In the genomic region with DNA sequence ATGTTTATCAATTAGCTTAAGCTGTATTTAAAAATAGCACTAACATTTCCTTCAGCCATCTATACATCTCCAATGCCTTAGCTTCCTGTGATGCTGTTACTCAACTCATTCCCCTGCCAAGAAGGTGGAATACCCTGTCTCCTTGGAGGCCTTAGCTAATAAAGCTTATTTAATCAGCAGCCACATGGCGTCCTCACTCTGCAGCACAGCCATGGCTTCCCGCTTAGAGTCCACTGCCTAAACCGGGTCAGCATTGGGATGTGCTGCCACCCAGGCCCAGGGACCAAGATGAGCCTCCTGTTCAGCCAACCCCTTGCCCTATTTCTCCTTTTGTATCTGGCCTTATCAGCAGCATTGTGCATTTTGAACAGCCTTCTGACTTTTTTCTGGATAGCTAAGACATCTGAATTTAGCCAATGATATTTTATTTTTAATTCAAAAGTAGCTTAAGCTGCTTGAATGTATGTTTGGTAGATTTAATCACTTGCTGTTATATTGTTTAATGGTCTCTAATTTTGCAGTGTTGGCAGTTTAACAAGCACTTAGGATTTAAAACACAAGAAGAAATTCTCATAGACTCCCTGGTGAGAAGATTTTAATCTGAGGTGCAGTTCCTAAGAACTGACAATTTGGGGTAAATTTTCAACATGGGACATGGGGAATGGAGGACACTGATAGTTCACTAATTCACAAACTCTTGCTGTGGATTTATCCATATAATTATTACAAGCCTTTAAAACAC, we compare ENCODE assay signal across 8 cellular contexts.
A peak's percentile ranks its signal among the peaks of the same experiment; 100 is the strongest.
DNase-seq lines count a peak whose midpoint lies in the region; ATAC-seq, FAIRE-seq and TF ChIP-seq lines count a peak whose summit lies in the region.

No MANE protein-coding gene starts in this region.

- no peak overlapping the region for H3K27ac ChIP-seq in right cardiac atrium (ENCODE audit: low read length)
- H3K27ac ChIP-seq in skeletal muscle tissue (ENCODE audit: low read depth, low read length), result peak overlapping the region; percentile 54

- H3K4me1 Mint-ChIP-seq in HFFc6 (ENCODE audit: low read depth), result peaks cover 63% of the 10 kb centered on the region
- H3K4me1 Mint-ChIP-seq in WTC11, result peaks cover 43% of the 10 kb centered on the region
- H3K4me1 Mint-ChIP-seq in activated naive CD8-positive, alpha-beta T cell treated with anti-CD3 and anti-CD28 coated beads, Interleukin-2, amount 50 U/mL, for 24 hours, result peaks cover 6% of the 10 kb centered on the region

- peak; percentile 73 for ATAC-seq in WTC11
- ATAC-seq in right cardiac atrium, result peak; percentile 55 to 56
- ATAC-seq in activated naive CD8-positive, alpha-beta T cell treated with anti-CD3 and anti-CD28 coated beads, Interleukin-2, amount 50 U/mL, for 24 hours, result no peak
- no peak for ATAC-seq in GM21723 (IDR thresholded peaks at IDR 0.05; ENCODE audit: unreplicated experiment)

- H3K36me3 Mint-ChIP-seq in HFFc6 (ENCODE audit: low read depth) (no peaks in the 10 kb centered on the region), WTC11 (no peaks in the 10 kb centered on the region)
- no peaks in the 10 kb centered on the region for H3K36me3 Mint-ChIP-seq in activated naive CD8-positive, alpha-beta T cell treated with anti-CD3 and anti-CD28 coated beads, Interleukin-2, amount 50 U/mL, for 24 hours (ENCODE audit: low read depth)

- H3K36me3 ChIP-seq in skeletal muscle tissue (ENCODE audit: control insufficient read depth in 3 of 3, insufficient read depth in 3 of 3, low read length in 3 of 3), result no peaks in the 10 kb centered on the region

- H3K27me3 ChIP-seq in right cardiac atrium (ENCODE audit: control insufficient read depth, insufficient read depth), result no peaks in the 10 kb centered on the region
- no peaks in the 10 kb centered on the region for H3K27me3 ChIP-seq in skeletal muscle tissue (ENCODE audit: control insufficient read depth in 3 of 3, insufficient read depth in 3 of 3, low read length in 3 of 3)

- TF ChIP-seq CTCF in HFFc6 (IDR thresholded peaks at IDR 0.05) (no peak), WTC11 (IDR thresholded peaks at IDR 0.05) (no peak)

- H3K4me3 ChIP-seq in right cardiac atrium (ENCODE audit: low read length) (no peak overlapping the region), skeletal muscle tissue (ENCODE audit: low read length in 3 of 3) (no peak overlapping the region)

- POLR2A ChIA-PET in WTC11 (lab: Charles Lee), result interaction anchor here (0.9 kb wide), 1 partner anchor 313 kb away, joined by 4 read pairs; no protein-coding TSS in a partner anchor

- intact Hi-C loops in right cardiac atrium (cut with DNase I), result loop anchor here in 3 of 4 donors (5.0 to 10.0 kb wide), 6 partner anchors 310 to 740 kb away; partner anchors contain the start of gene SSBP2 (in 1 of the 3)

- H3K9me3 Mint-ChIP-seq in HFFc6, result no peaks in the 10 kb centered on the region
- H3K9me3 Mint-ChIP-seq in WTC11, result no peaks in the 10 kb centered on the region; the same call in 1 of the 2 replicates
- H3K9me3 Mint-ChIP-seq in activated naive CD8-positive, alpha-beta T cell treated with anti-CD3 and anti-CD28 coated beads, Interleukin-2, amount 50 U/mL, for 24 hours, result no peaks in the 10 kb centered on the region

- peaks cover 3% of the 10 kb centered on the region for H3K4me1 ChIP-seq in right cardiac atrium (ENCODE audit: control insufficient read depth, insufficient read depth, low read length)
- H3K4me1 ChIP-seq in skeletal muscle tissue (ENCODE audit: control insufficient read depth in 3 of 3, insufficient read depth in 3 of 3, low read length in 3 of 3), result peaks cover 3 to 6% (median 5%) of the 10 kb centered on the region in 3 donors

- 57% methylated on average over 3 of the region's 3 CpGs for WGBS in right cardiac atrium

- TF ChIP-seq POLR2A in GM12891 (IDR thresholded peaks at IDR 0.05; ENCODE audit: low read depth, low read length), result no peak

- H3K27ac Mint-ChIP-seq in HFFc6 (peak overlapping the region; percentile 67), WTC11 (peak overlapping the region; percentile 74)
- no peak overlapping the region for H3K27ac Mint-ChIP-seq in activated naive CD8-positive, alpha-beta T cell treated with anti-CD3 and anti-CD28 coated beads, Interleukin-2, amount 50 U/mL, for 24 hours

- H3K9me3 ChIP-seq in right cardiac atrium (ENCODE audit: control insufficient read depth, low read length) (no peaks in the 10 kb centered on the region), skeletal muscle tissue (ENCODE audit: control insufficient read depth in 3 of 3, low read length in 3 of 3) (no peaks in the 10 kb centered on the region)

- H3K27me3 Mint-ChIP-seq in HFFc6 (ENCODE audit: insufficient read depth) (no peaks in the 10 kb centered on the region), WTC11 (ENCODE audit: low read depth) (no peaks in the 10 kb centered on the region)
- no peaks in the 10 kb centered on the region for H3K27me3 Mint-ChIP-seq in activated naive CD8-positive, alpha-beta T cell treated with anti-CD3 and anti-CD28 coated beads, Interleukin-2, amount 50 U/mL, for 24 hours

- CTCF ChIA-PET in WTC11 (lab: Charles Lee), result interaction anchor here (0.5 to 3.2 kb wide), 41 partner anchors 9 to 864 kb away, joined by 3 to 45 read pairs (median 4); partner anchors contain the start of genes ACOT12, ATG10 and SSBP2

- DNase-seq in HFFc6 (peak; percentile 22), WTC11 (ENCODE audit: low spot score) (peak; percentile 29), right cardiac atrium (peak in 1 of 3 donors; percentile 46), NCI-H526 treated with DMSO at 0.1 percent for 48 hours (lab: John Stamatoyannopoulos, UW) (no peak), GM12891 (ENCODE audit: insufficient read length, low spot score) (no peak)
- DNase-seq in activated naive CD8-positive, alpha-beta T cell treated with anti-CD3 and anti-CD28 coated beads, Interleukin-2, amount 50 U/mL, for 24 hours, result no peak

- FAIRE-seq in GM12891 (lab: Jason Lieb, UNC), result no peak

- H3K9ac ChIP-seq in skeletal muscle tissue (ENCODE audit: low read depth in 1 of 3, low read length in 3 of 3), result peak overlapping the region in 1 of 3 donors; percentile 12

- H3K4me3 Mint-ChIP-seq in HFFc6 (peak overlapping the region; percentile 78; the same call in 1 of the 2 replicates), WTC11 (no peak overlapping the region)
- no peak overlapping the region for H3K4me3 Mint-ChIP-seq in activated naive CD8-positive, alpha-beta T cell treated with anti-CD3 and anti-CD28 coated beads, Interleukin-2, amount 50 U/mL, for 24 hours

TF ChIP-seq in WTC11, 78 proteins besides CTCF, POLR2A, EP300 and RAD21 (continues in another document):
- TF ChIP-seq, protein P1, sequence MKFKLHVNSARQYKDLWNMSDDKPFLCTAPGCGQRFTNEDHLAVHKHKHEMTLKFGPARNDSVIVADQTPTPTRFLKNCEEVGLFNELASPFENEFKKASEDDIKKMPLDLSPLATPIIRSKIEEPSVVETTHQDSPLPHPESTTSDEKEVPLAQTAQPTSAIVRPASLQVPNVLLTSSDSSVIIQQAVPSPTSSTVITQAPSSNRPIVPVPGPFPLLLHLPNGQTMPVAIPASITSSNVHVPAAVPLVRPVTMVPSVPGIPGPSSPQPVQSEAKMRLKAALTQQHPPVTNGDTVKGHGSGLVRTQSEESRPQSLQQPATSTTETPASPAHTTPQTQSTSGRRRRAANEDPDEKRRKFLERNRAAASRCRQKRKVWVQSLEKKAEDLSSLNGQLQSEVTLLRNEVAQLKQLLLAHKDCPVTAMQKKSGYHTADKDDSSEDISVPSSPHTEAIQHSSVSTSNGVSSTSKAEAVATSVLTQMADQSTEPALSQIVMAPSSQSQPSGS (CRISPR knock-in tag; IDR thresholded peaks at IDR 0.05; ENCODE audit: borderline replicate concordance, low read depth), result no peak
- TF ChIP-seq NFYB (CRISPR knock-in tag; conservative IDR thresholded peaks at IDR 0.05; ENCODE audit: low read depth), result no peak
- TF ChIP-seq, protein P2, sequence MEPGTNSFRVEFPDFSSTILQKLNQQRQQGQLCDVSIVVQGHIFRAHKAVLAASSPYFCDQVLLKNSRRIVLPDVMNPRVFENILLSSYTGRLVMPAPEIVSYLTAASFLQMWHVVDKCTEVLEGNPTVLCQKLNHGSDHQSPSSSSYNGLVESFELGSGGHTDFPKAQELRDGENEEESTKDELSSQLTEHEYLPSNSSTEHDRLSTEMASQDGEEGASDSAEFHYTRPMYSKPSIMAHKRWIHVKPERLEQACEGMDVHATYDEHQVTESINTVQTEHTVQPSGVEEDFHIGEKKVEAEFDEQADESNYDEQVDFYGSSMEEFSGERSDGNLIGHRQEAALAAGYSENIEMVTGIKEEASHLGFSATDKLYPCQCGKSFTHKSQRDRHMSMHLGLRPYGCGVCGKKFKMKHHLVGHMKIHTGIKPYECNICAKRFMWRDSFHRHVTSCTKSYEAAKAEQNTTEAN (CRISPR knock-in tag; IDR thresholded peaks at IDR 0.05), result no peak

TF ChIP-seq in GM12891, 5 proteins besides CTCF, POLR2A, EP300 and RAD21:
- TF ChIP-seq TAF1 (IDR thresholded peaks at IDR 0.05; ENCODE audit: low read depth, low read length) (no peak), SPI1 (IDR thresholded peaks at IDR 0.05; ENCODE audit: low read depth, low read length) (no peak), PAX5 (IDR thresholded peaks at IDR 0.05; ENCODE audit: insufficient read depth, low read length, severe bottlenecking) (no peak), POU2F2 (IDR thresholded peaks at IDR 0.05; ENCODE audit: low read depth, low read length) (no peak), POLR2AphosphoS5 (IDR thresholded peaks at IDR 0.05; ENCODE audit: low read depth, low read length) (no peak)
TF ChIP-seq in GM12891: peak in this region for 0.

Comparison
In these comparisons a context has a peak if more than half of its experiments do, and no peak if none do; other contexts are left out.
1. DNase-seq: peak in HFFc6 (single experiment) and WTC11 (single experiment); none in activated naive CD8-positive, alpha-beta T cell treated with anti-CD3 and anti-CD28 coated beads, Interleukin-2, amount 50 U/mL, for 24 hours (single experiment), NCI-H526 treated with DMSO at 0.1 percent for 48 hours (single experiment) and GM12891 (single experiment).
2. ATAC-seq: peak in WTC11 (single experiment) and right cardiac atrium (2 of 2); none in activated naive CD8-positive, alpha-beta T cell treated with anti-CD3 and anti-CD28 coated beads, Interleukin-2, amount 50 U/mL, for 24 hours (single experiment) and GM21723 (single experiment).